ENCODE assay signal across 8 cellular contexts in genomic region chr16:2533142-2533755, GRCh38. TPM values are rescaled to one million over a fixed set of nuclear protein-coding genes. Genes with fewer than 3 reads are reported as not detected.
DNase-seq lines count a peak whose midpoint lies in the region; ATAC-seq and TF ChIP-seq lines count a peak whose summit lies in the region.
"Not testable (repeated sequence)": the region's sequence is repeated elsewhere in the genome, so short reads cannot be mapped to it uniquely, and the experiment has no call there.

No MANE protein-coding gene starts in this region.

- DNase-seq in AG04450 (ENCODE audit: low read depth, low spot score); HFF-Myc (ENCODE audit: extremely low read depth, low read depth); SK-N-MC (ENCODE audit: low read depth, low spot score); effector memory CD8-positive, alpha-beta T cell; natural killer cell treated with Interleukin-12 subunit alpha and Interleukin-12 subunit beta and Interleukin-15 and Interleukin-18, amount 100 ng/mL, for 72 hours (ENCODE audit: low spot score): not testable (repeated sequence)

- not testable (repeated sequence) for H3K27me3 Mint-ChIP-seq in activated naive CD8-positive, alpha-beta T cell; effector memory CD8-positive, alpha-beta T cell; natural killer cell treated with Interleukin-12 subunit alpha and Interleukin-12 subunit beta and Interleukin-15 and Interleukin-18, amount 100 ng/mL, for 72 hours; stimulated activated memory B cell treated with anti-CD40 and anti-IgM and Interleukin-4, amounts not matched to agents 10 μg/mL and 1 μg/mL and 100 μg/mL, for 72 hours

- H3K27ac ChIP-seq in AG04450 (ENCODE audit: low read depth, low read length) = peak overlapping the region; percentile 61
- H3K27ac ChIP-seq in SK-N-MC; iPS-18a (ENCODE audit: low read length): not testable (repeated sequence)

- H3K4me3 ChIP-seq in AG04450 (ENCODE audit: low read depth, low read length) = not testable (repeated sequence)
- H3K4me3 ChIP-seq in HFF-Myc (replicated peaks; ENCODE audit: low read depth, low read length) = peak overlapping the region; percentile 47; the same call in 1 of the 2 replicates
- peak overlapping the region; percentile 81; the same call in 1 of the 2 replicates for H3K4me3 ChIP-seq in SK-N-MC
- H3K4me3 ChIP-seq in iPS-18a (ENCODE audit: low read length) = peak overlapping the region; percentile 60

- not testable (repeated sequence) for ATAC-seq in effector memory CD8-positive, alpha-beta T cell (replicated peaks); natural killer cell treated with Interleukin-12 subunit alpha and Interleukin-12 subunit beta and Interleukin-15 and Interleukin-18, amount 100 ng/mL, for 72 hours; stimulated activated memory B cell treated with anti-CD40 and anti-IgM and Interleukin-4, amounts not matched to agents 10 μg/mL and 1 μg/mL and 100 μg/mL, for 72 hours

- H3K27me3 ChIP-seq in AG04450 (ENCODE audit: control insufficient read depth, insufficient read depth, low read length); iPS-18a (ENCODE audit: control insufficient read depth, insufficient read depth, low read length): not testable (repeated sequence)

- peak overlapping the region; percentile 93 for H3K27ac Mint-ChIP-seq in activated naive CD8-positive, alpha-beta T cell
- H3K27ac Mint-ChIP-seq in effector memory CD8-positive, alpha-beta T cell = peak overlapping the region; percentile 98 to 99
- peak overlapping the region; percentile 93 to 95 for H3K27ac Mint-ChIP-seq in natural killer cell treated with Interleukin-12 subunit alpha and Interleukin-12 subunit beta and Interleukin-15 and Interleukin-18, amount 100 ng/mL, for 72 hours
- peak overlapping the region; percentile 93 for H3K27ac Mint-ChIP-seq in stimulated activated memory B cell treated with anti-CD40 and anti-IgM and Interleukin-4, amounts not matched to agents 10 μg/mL and 1 μg/mL and 100 μg/mL, for 72 hours

- POLR2A ChIA-PET in AG04450 (lab: Yijun Ruan, JAX) = interaction anchor here (3.0 kb wide), 1 partner anchor 13 kb away, joined by 22 read pairs; the partner anchor contains the start of gene AMDHD2

- peak overlapping the region; percentile 90 for H3K4me3 Mint-ChIP-seq in activated naive CD8-positive, alpha-beta T cell
- H3K4me3 Mint-ChIP-seq in effector memory CD8-positive, alpha-beta T cell = peak overlapping the region; percentile 96 to 98
- peak overlapping the region; percentile 97 for H3K4me3 Mint-ChIP-seq in natural killer cell treated with Interleukin-12 subunit alpha and Interleukin-12 subunit beta and Interleukin-15 and Interleukin-18, amount 100 ng/mL, for 72 hours
- peak overlapping the region; percentile 97 for H3K4me3 Mint-ChIP-seq in stimulated activated memory B cell treated with anti-CD40 and anti-IgM and Interleukin-4, amounts not matched to agents 10 μg/mL and 1 μg/mL and 100 μg/mL, for 72 hours

- not testable (repeated sequence) for H3K36me3 ChIP-seq in SK-N-MC (ENCODE audit: insufficient read depth, low read length)
- peaks cover 11% of the 10 kb centered on the region for H3K36me3 ChIP-seq in iPS-18a (ENCODE audit: control insufficient read depth, low read depth, low read length)

- CTCF ChIA-PET in AG04450 (lab: Charles Lee) = not testable (repeated sequence)

- H3K9me3 ChIP-seq in AG04450 (ENCODE audit: control insufficient read depth, insufficient read depth, low read length); SK-N-MC (ENCODE audit: low read depth, low read length); iPS-18a (ENCODE audit: control insufficient read depth, low read depth, low read length): not testable (repeated sequence)

- H3K4me1 ChIP-seq in iPS-18a (ENCODE audit: control insufficient read depth, low read depth, low read length) = not testable (repeated sequence)

- not testable (repeated sequence) for H3K9me3 Mint-ChIP-seq in activated naive CD8-positive, alpha-beta T cell (ENCODE audit: low read depth); effector memory CD8-positive, alpha-beta T cell; natural killer cell treated with Interleukin-12 subunit alpha and Interleukin-12 subunit beta and Interleukin-15 and Interleukin-18, amount 100 ng/mL, for 72 hours; stimulated activated memory B cell treated with anti-CD40 and anti-IgM and Interleukin-4, amounts not matched to agents 10 μg/mL and 1 μg/mL and 100 μg/mL, for 72 hours

- not testable (repeated sequence) for H3K36me3 Mint-ChIP-seq in activated naive CD8-positive, alpha-beta T cell; natural killer cell treated with Interleukin-12 subunit alpha and Interleukin-12 subunit beta and Interleukin-15 and Interleukin-18, amount 100 ng/mL, for 72 hours
- H3K36me3 Mint-ChIP-seq in effector memory CD8-positive, alpha-beta T cell (ENCODE audit: insufficient read depth) = peaks cover 81% of the 10 kb centered on the region
- peaks cover 11% of the 10 kb centered on the region for H3K36me3 Mint-ChIP-seq in stimulated activated memory B cell treated with anti-CD40 and anti-IgM and Interleukin-4, amounts not matched to agents 10 μg/mL and 1 μg/mL and 100 μg/mL, for 72 hours

- TF ChIP-seq CTCF in AG04450 (IDR thresholded peaks at IDR 0.05; ENCODE audit: low read depth, low read length); HFF-Myc (IDR thresholded peaks at IDR 0.05; ENCODE audit: low read depth, low read length, missing control alignments): not testable (repeated sequence)

- H3K4me1 Mint-ChIP-seq in activated naive CD8-positive, alpha-beta T cell (ENCODE audit: low read depth) = peaks cover 19% of the 10 kb centered on the region
- H3K4me1 Mint-ChIP-seq in effector memory CD8-positive, alpha-beta T cell (ENCODE audit: low read depth in 2 of 2) = peaks cover 19 to 27% of the 10 kb centered on the region in 2 donors
- peaks cover 20 to 21% of the 10 kb centered on the region in 2 donors for H3K4me1 Mint-ChIP-seq in natural killer cell treated with Interleukin-12 subunit alpha and Interleukin-12 subunit beta and Interleukin-15 and Interleukin-18, amount 100 ng/mL, for 72 hours (ENCODE audit: low read depth in 2 of 2)
- H3K4me1 Mint-ChIP-seq in stimulated activated memory B cell treated with anti-CD40 and anti-IgM and Interleukin-4, amounts not matched to agents 10 μg/mL and 1 μg/mL and 100 μg/mL, for 72 hours = peaks cover 42% of the 10 kb centered on the region

- not testable (repeated sequence) for H3K9ac ChIP-seq in SK-N-MC (ENCODE audit: insufficient read length); iPS-18a (ENCODE audit: low read length)

RNA-seq across cellular contexts. Expression of gene CEMP1, which starts 2.0 kb away (rescaled TPM):
- not detected in 2 replicates for polyA plus RNA-seq in AG04450 (2011; rRNA removed)
- polyA minus RNA-seq in AG04450 (2011; rRNA and poly(A)+ RNA removed) = not detected in 2 replicates
- not detected for total RNA-seq in natural killer cell treated with Interleukin-12 subunit alpha and Interleukin-12 subunit beta and Interleukin-15 and Interleukin-18, amount 100 ng/mL, for 72 hours

RNA-seq across cellular contexts. Expression of gene PDPK1, which starts 4.6 kb away (rescaled TPM):
- polyA plus RNA-seq in AG04450 (2011; rRNA removed) = 27.7 and 32.4 TPM in 2 replicates
- polyA minus RNA-seq in AG04450 (2011; rRNA and poly(A)+ RNA removed) = 19.9 and 23.4 TPM in 2 replicates
- 10 to 100 TPM; 71.3 to 76.8 TPM for total RNA-seq in natural killer cell treated with Interleukin-12 subunit alpha and Interleukin-12 subunit beta and Interleukin-15 and Interleukin-18, amount 100 ng/mL, for 72 hours

RNA-seq across cellular contexts. Expression of gene AMDHD2, which starts 13.1 kb away (rescaled TPM):
- 7.7 and 11.9 TPM in 2 replicates for polyA plus RNA-seq in AG04450 (2011; rRNA removed)
- 8.0 and 11.3 TPM in 2 replicates for polyA minus RNA-seq in AG04450 (2011; rRNA and poly(A)+ RNA removed)
- total RNA-seq in natural killer cell treated with Interleukin-12 subunit alpha and Interleukin-12 subunit beta and Interleukin-15 and Interleukin-18, amount 100 ng/mL, for 72 hours = 10 to 100 TPM; 34.1 to 63.9 TPM

RNA-seq across cellular contexts. Expression of gene ATP6V0C, which starts 19.5 kb away (rescaled TPM):
- 11.0 and 19.9 TPM in 2 replicates for polyA plus RNA-seq in AG04450 (2011; rRNA removed)
- polyA minus RNA-seq in AG04450 (2011; rRNA and poly(A)+ RNA removed) = 25.0 and 32.3 TPM in 2 replicates
- 100 to 1,000 TPM; 103 to 146 TPM for total RNA-seq in natural killer cell treated with Interleukin-12 subunit alpha and Interleukin-12 subunit beta and Interleukin-15 and Interleukin-18, amount 100 ng/mL, for 72 hours

RNA-seq across cellular contexts. Expression of gene TBC1D24, which starts 58.3 kb away (rescaled TPM):
- 6.0 and 6.4 TPM in 2 replicates for polyA plus RNA-seq in AG04450 (2011; rRNA removed)
- polyA minus RNA-seq in AG04450 (2011; rRNA and poly(A)+ RNA removed) = 12.0 and 13.2 TPM in 2 replicates
- 10 to 100 TPM; 22.0 to 39.9 TPM for total RNA-seq in natural killer cell treated with Interleukin-12 subunit alpha and Interleukin-12 subunit beta and Interleukin-15 and Interleukin-18, amount 100 ng/mL, for 72 hours
